In the genomic region with DNA sequence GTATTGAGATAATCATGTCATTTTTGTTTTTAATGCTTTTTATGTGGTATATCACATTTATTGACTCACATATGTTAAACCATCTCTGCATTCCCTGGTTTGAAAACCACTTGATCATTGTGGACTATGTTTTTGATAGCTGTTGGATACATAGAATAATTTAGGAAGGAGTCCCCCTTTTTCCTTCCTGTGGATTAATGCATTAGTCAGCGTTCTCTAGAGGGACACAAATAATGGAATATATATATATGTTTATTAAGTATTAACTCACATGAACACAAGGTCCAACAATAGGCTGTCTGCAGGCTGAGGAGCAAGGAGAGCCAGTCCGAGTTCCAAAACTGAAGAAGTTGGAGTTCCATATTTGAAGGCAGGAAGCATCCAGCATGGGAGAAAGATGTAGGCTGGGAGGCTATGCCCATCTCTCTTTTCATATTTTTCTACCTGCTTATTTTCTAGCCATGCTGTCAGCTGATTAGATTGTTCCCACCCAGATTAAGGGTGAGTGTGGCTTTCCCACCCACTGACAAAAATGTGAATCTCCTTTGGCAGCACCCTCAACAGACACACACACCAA, we compare ENCODE assay signal across 32 cellular contexts.
DNase-seq lines count a peak whose midpoint lies in the region; ATAC-seq, FAIRE-seq and TF ChIP-seq lines count a peak whose summit lies in the region.
"Had no signal": no experiment of that assay in that cellular context is flagged by ENCODE, and none has a peak within 500 bp of the region (broad histone marks: within the 10 kb centered on the region; RNA-seq: fewer than 3 reads in every experiment).

No MANE protein-coding gene starts in this region.

- CTCF ChIA-PET in HepG2 (lab: Yijun Ruan, JAX; ENCODE audit: low intra/inter-chr PET ratio, low total read pairs) (no interaction called here), K562 (lab: Yijun Ruan, JAX; ENCODE audit: low intra/inter-chr PET ratio) (no interaction called here)

- intact Hi-C loops in HepG2 (cut with micrococcal nuclease; ENCODE audit: unreplicated experiment): no loop called here
- intact Hi-C loops in right lobe of liver (cut with DNase I): no loop called here
- intact Hi-C loops in K562 (cut with micrococcal nuclease): no loop called here
- intact Hi-C loops in esophagus muscularis mucosa (cut with DNase I): no loop called here

- H4K20me1 ChIP-seq in HepG2 (ENCODE audit: insufficient read depth, low read length) (no peaks in the 10 kb centered on the region), K562 (replicated peaks; ENCODE audit: control insufficient read depth, insufficient read depth, low read length) (peaks cover 3% of the 10 kb centered on the region; the same call in 1 of the 2 replicates)
- H4K20me1 ChIP-seq: BLaER1; BLaER1 treated with 17β-estradiol and CSF1 and Interleukin-3, amounts not matched to agents 10 nM and 100 nM had no signal

- H3K9ac ChIP-seq in HepG2 (ENCODE audit: insufficient read depth, low read depth, low read length) (no peak overlapping the region), K562 (ENCODE audit: insufficient read depth in 1 of 2, low read depth in 2 of 2, low read length in 2 of 2) (no peak overlapping the region)
- H3K9ac ChIP-seq: BLaER1; BLaER1 treated with 17β-estradiol and CSF1 and Interleukin-3, amounts not matched to agents 10 nM and 100 nM had no signal

- H3K36me3 ChIP-seq in HepG2 (replicated peaks in 1 of 2; ENCODE audit: control insufficient read depth in 1 of 2, insufficient read depth in 2 of 2, low read length in 2 of 2) (no peaks in the 10 kb centered on the region), right lobe of liver (no peaks in the 10 kb centered on the region), K562 (ENCODE audit: control insufficient read depth, insufficient read depth, low read length) (no peaks in the 10 kb centered on the region), esophagus muscularis mucosa (no peaks in the 10 kb centered on the region)
- H3K36me3 ChIP-seq: BE2C; BLaER1; BLaER1 treated with 17β-estradiol and CSF1 and Interleukin-3, amounts not matched to agents 10 nM and 100 nM had no signal

- TF ChIP-seq POLR2A in HepG2 (IDR thresholded peaks at IDR 0.05; ENCODE audit: insufficient read depth in 1 of 2, low read depth in 2 of 2, low read length in 2 of 2): no peak
- no peak for TF ChIP-seq POLR2A in right lobe of liver (IDR thresholded peaks at IDR 0.05)
- TF ChIP-seq POLR2A in K562 (conservative IDR thresholded peaks at IDR 0.05): no peak
- no peak for TF ChIP-seq POLR2A in esophagus muscularis mucosa (IDR thresholded peaks at IDR 0.05; ENCODE audit: low read depth)

- TF ChIP-seq CTCF in HepG2 (CRISPR knock-in tag; IDR thresholded peaks at IDR 0.05): no peak
- TF ChIP-seq CTCF in right lobe of liver (IDR thresholded peaks at IDR 0.05): no peak
- no peak for TF ChIP-seq CTCF in K562 (IDR thresholded peaks at IDR 0.05 in 2 of 3, conservative IDR thresholded peaks at IDR 0.05 in 1 of 3; ENCODE audit: insufficient read depth in 2 of 3, low read depth in 1 of 3, low read length in 3 of 3)
- no peak for TF ChIP-seq CTCF in esophagus muscularis mucosa (IDR thresholded peaks at IDR 0.05)

- in situ Hi-C loops in HepG2 (cut with HindIII; ENCODE audit: extremely low pct_ligation_motif_present, low pct_unique_long_range_greater_than_20kb): no loop called here
- in situ Hi-C loops in K562 (cut with MboI): no loop called here

- POLR2A ChIA-PET in HepG2 (lab: Yijun Ruan, JAX): no interaction called here
- POLR2A ChIA-PET in K562 (lab: Yijun Ruan, JAX): interaction anchor here (0.6 to 1.1 kb wide), 3 partner anchors 11 to 858 kb away, joined by 4 read pairs; no protein-coding TSS in a partner anchor

- no peaks in the 10 kb centered on the region for H3K9me3 ChIP-seq in HepG2 (ENCODE audit: low read length)
- H3K9me3 ChIP-seq in right lobe of liver: no peaks in the 10 kb centered on the region
- no peaks in the 10 kb centered on the region for H3K9me3 ChIP-seq in K562 (replicated peaks; ENCODE audit: control insufficient read depth, insufficient read depth, low read depth, low read length)
- no peaks in the 10 kb centered on the region for H3K9me3 ChIP-seq in esophagus muscularis mucosa
- H3K9me3 ChIP-seq: A549; BE2C; BLaER1; BLaER1 treated with 17β-estradiol and CSF1 and Interleukin-3, amounts not matched to agents 10 nM and 100 nM; Caco-2 had no signal

- 85% methylated on average over 2 of the region's 2 CpGs for whole genome bisulfite sequencing in HepG2 (ENCODE audit: low lambda C conversion rate)
- WGBS in right lobe of liver (ENCODE audit: insufficient coverage, low coverage, low lambda C conversion rate, missing lambda C conversion rate): 71% methylated on average over 2 of the region's 2 CpGs
- under 1% methylated on average over 2 of the region's 2 CpGs for WGBS in K562 (ENCODE audit: insufficient coverage, low coverage, missing lambda C conversion rate)
- WGBS in esophagus muscularis mucosa: 64% methylated on average over 2 of the region's 2 CpGs

- no TSS peak for BruUV-seq in HepG2 (replicated peaks; lab: Mats Ljungman, UMichigan)
- no TSS peak for BruUV-seq in K562 (replicated peaks; lab: Mats Ljungman, UMichigan)

- H3K4me1 ChIP-seq in HepG2 (ENCODE audit: insufficient read depth, low read length) (peaks cover 37% of the 10 kb centered on the region), right lobe of liver (peaks cover 0 to 16% (median 6%) of the 10 kb centered on the region in 4 donors), K562 (replicated peaks in 1 of 2; ENCODE audit: control insufficient read depth in 2 of 2, insufficient read depth in 2 of 2, low read length in 2 of 2) (no peaks in the 10 kb centered on the region), esophagus muscularis mucosa (no peaks in the 10 kb centered on the region)
- H3K4me1 ChIP-seq: A549, BE2C had no signal

- no peak for TF ChIP-seq EP300 in HepG2 (IDR thresholded peaks at IDR 0.05; ENCODE audit: low read depth in 2 of 2, low read length in 2 of 2)
- TF ChIP-seq EP300 in HepG2 (CRISPR knock-in tag; IDR thresholded peaks at IDR 0.05; ENCODE audit: borderline replicate concordance): no peak
- no peak for TF ChIP-seq EP300 in K562 (IDR thresholded peaks at IDR 0.05; ENCODE audit: low read length)
- no peak for TF ChIP-seq EP300 in esophagus muscularis mucosa (IDR thresholded peaks at IDR 0.05)

- no peaks in the 10 kb centered on the region for H3K9me1 ChIP-seq in K562 (ENCODE audit: control insufficient read depth, insufficient read depth, low read length)

- H3K27ac ChIP-seq in HepG2 (ENCODE audit: extremely low read length, insufficient read depth, low read length): no peak overlapping the region
- H3K27ac ChIP-seq in right lobe of liver: no peak overlapping the region
- H3K27ac ChIP-seq in K562 (ENCODE audit: extremely low read depth, low read depth, low read length): no peak overlapping the region
- H3K27ac ChIP-seq in esophagus muscularis mucosa (replicated peaks in 1 of 4): no peak overlapping the region
- H3K27ac ChIP-seq: 22Rv1; A549; BLaER1; BLaER1 treated with 17β-estradiol and CSF1 and Interleukin-3, amounts not matched to agents 10 nM and 100 nM; C4-2B had no signal

- FAIRE-seq in HepG2 (lab: Jason Lieb, UNC) (no peak), K562 (lab: Jason Lieb, UNC) (no peak)
- FAIRE-seq: A204.1, A549, D721Med had no signal

- ATAC-seq in HepG2 (no peak), right lobe of liver (no peak), K562 (no peak)
- ATAC-seq: A549; CD8-positive, alpha-beta T cell had no signal

- TF ChIP-seq RAD21 in HepG2 (CRISPR knock-in tag; IDR thresholded peaks at IDR 0.05): no peak
- TF ChIP-seq RAD21 in K562 (CRISPR knock-in tag; conservative IDR thresholded peaks at IDR 0.05 in 1 of 2, IDR thresholded peaks at IDR 0.05 in 1 of 2): no peak

- no peak overlapping the region for H2AFZ ChIP-seq in HepG2 (ENCODE audit: low read length)
- H2AFZ ChIP-seq in K562 (ENCODE audit: low read depth, low read length): no peak overlapping the region

- H3K79me2 ChIP-seq in HepG2 (ENCODE audit: insufficient read depth, low read length): no peaks in the 10 kb centered on the region
- H3K79me2 ChIP-seq in K562 (ENCODE audit: control insufficient read depth, insufficient read depth, low read length): no peaks in the 10 kb centered on the region

- H3K4me3 ChIP-seq in HepG2 (replicated peaks in 1 of 3; ENCODE audit: insufficient read depth in 1 of 3, low read depth in 2 of 3, low read length in 3 of 3): no peak overlapping the region
- no peak overlapping the region for H3K4me3 ChIP-seq in right lobe of liver
- H3K4me3 ChIP-seq in K562: no peak overlapping the region
- H3K4me3 ChIP-seq in esophagus muscularis mucosa: no peak overlapping the region
- H3K4me3 ChIP-seq: A549; BLaER1; BLaER1 treated with 17β-estradiol and CSF1 and Interleukin-3, amounts not matched to agents 10 nM and 100 nM had no signal

- DNase-seq in HepG2 (ENCODE audit: low spot score) (no peak), right lobe of liver (no peak), K562 (ENCODE audit: extremely low read depth in 1 of 4, low spot score in 3 of 4) (no peak), esophagus muscularis mucosa (ENCODE audit: extremely low spot score) (peak; percentile 57), cortex of kidney (lab: John Stamatoyannopoulos, UW) (no peak), NCI-H748 (lab: John Stamatoyannopoulos, UW; ENCODE audit: unreplicated experiment) (no peak)
- DNase-seq: 8988T; ACHN; AML-193; BE2C; C1 segment of cervical spinal cord; Caco-2; Calu3; CD4-positive, alpha-beta memory T cell; CD4-positive, alpha-beta T cell; CD4-positive, CD25-positive, alpha-beta regulatory T cell; CD8-positive, alpha-beta memory T cell; CD8-positive, alpha-beta T cell; COR-L47; DMS 273 treated with DMSO at 0.1 percent for 48 hours; DMS53; DMS79; DMS79 treated with DMSO at 0.1 percent for 48 hours; DND-41; EL had no signal

- 0 out of 5 replicates have a peak, but pooled peaks cover 0 to 3% of the 10 kb centered on the region in 2 experiments for H3K27me3 ChIP-seq in HepG2 (ENCODE audit: control insufficient read depth in 1 of 2, insufficient read depth in 2 of 2, low read length in 2 of 2)
- H3K27me3 ChIP-seq in right lobe of liver: no peaks in the 10 kb centered on the region
- peaks cover 31 to 41% of the 10 kb centered on the region in 2 experiments for H3K27me3 ChIP-seq in K562 (ENCODE audit: control insufficient read depth in 2 of 2, insufficient read depth in 2 of 2, low read length in 2 of 2)
- H3K27me3 ChIP-seq in esophagus muscularis mucosa: peaks cover 0 to 54% (median 0%) of the 10 kb centered on the region in 4 donors
- H3K27me3 ChIP-seq: BLaER1; BLaER1 treated with 17β-estradiol and CSF1 and Interleukin-3, amounts not matched to agents 10 nM and 100 nM had no signal

- H3K4me2 ChIP-seq in HepG2 (ENCODE audit: low read depth, low read length): no peak overlapping the region
- H3K4me2 ChIP-seq in K562 (ENCODE audit: insufficient read depth, low read length): no peak overlapping the region
- H3K4me2 ChIP-seq: A549; BLaER1; BLaER1 treated with 17β-estradiol and CSF1 and Interleukin-3, amounts not matched to agents 10 nM and 100 nM had no signal

TF ChIP-seq in HepG2, 621 proteins besides CTCF, POLR2A, EP300 and RAD21 (continues in another document):
- TF ChIP-seq MAFK (conservative IDR thresholded peaks at IDR 0.05 in 1 of 2, IDR thresholded peaks at IDR 0.05 in 1 of 2; ENCODE audit: low read length in 2 of 2) (peak; percentile 4 to 67; a peak in 2 of 4 replicates), ZNF878 (CRISPR knock-in tag; IDR thresholded peaks at IDR 0.05) (no peak)

TF ChIP-seq in K562, 482 proteins besides CTCF, POLR2A, EP300 and RAD21 (continues in another document):
- TF ChIP-seq PTBP1 (IDR thresholded peaks at IDR 0.05; ENCODE audit: low read depth, low read length) (no peak), SREBF2 (CRISPR knock-in tag; IDR thresholded peaks at IDR 0.05) (no peak)

Comparison
In these comparisons a context has a peak if more than half of its experiments do, and no peak if none do; other contexts are left out.
1. Of the 241 proteins assayed by ChIP-seq in both HepG2 and K562: peak only in HepG2: MAFK; only in K562: FOXJ3, MAFG and TEAD2; in both: MAFF; in neither: 236.